ENCODE assay signal across 1 cellular context in genomic region chr3:49017978-49018706, GRCh38.
TF ChIP-seq lines count a peak whose summit lies in the region.

A gene with protein sequence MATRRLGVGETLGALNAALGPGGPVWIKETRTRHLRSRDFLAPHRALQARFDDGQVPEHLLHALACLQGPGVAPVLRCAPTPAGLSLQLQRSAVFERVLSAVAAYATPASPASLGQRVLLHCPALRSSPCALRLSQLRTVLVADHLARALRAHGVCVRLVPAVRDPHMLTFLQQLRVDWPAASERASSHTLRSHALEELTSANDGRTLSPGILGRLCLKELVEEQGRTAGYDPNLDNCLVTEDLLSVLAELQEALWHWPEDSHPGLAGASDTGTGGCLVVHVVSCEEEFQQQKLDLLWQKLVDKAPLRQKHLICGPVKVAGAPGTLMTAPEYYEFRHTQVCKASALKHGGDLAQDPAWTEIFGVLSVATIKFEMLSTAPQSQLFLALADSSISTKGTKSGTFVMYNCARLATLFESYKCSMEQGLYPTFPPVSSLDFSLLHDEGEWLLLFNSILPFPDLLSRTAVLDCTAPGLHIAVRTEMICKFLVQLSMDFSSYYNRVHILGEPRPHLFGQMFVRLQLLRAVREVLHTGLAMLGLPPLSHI (minus strand): TSS chr3:49018580. CDS start chr3:49018564, 16 bp downstream.

TF ChIP-seq in HCT116, 20 proteins besides CTCF, POLR2A, EP300 and RAD21 (continued from another document):
- no peak for TF ChIP-seq MAX (IDR thresholded peaks at IDR 0.05)
- peak; percentile 64; the same call in 1 of the 2 replicates for TF ChIP-seq ZFX (IDR thresholded peaks at IDR 0.05)
- peak; percentile 79 for TF ChIP-seq TCF7L2 (IDR thresholded peaks at IDR 0.05; ENCODE audit: borderline replicate concordance, extremely low read depth, insufficient read depth, insufficient read length)
- TF ChIP-seq CBX3 (IDR thresholded peaks at IDR 0.05; ENCODE audit: low read depth), result no peak
